Comparison of ENCODE assay signal across 24 cellular contexts in the genomic region with DNA sequence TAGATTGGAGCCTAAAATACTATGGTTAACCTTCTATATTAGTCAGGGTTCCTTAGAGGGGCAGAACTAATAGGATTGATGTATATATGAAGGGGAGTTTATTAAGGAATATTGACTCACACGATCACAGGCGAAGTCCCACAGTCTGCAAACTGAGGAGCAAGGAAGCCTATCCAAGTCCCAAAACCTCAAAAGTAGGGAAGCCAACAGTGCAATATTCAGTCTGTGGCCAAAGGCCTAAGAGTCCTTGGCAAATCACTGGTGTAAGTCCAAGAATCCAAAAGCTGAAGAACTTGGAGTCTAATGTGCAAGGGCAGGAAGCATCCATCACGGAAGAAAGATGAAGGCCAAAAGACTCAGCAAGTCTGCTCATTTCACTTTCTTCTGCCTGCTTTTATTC.
DNase-seq lines count a peak whose midpoint lies in the region; ATAC-seq and TF ChIP-seq lines count a peak whose summit lies in the region.
"Had no signal": no experiment of that assay in that cellular context is flagged by ENCODE, and none has a peak within 500 bp of the region (broad histone marks: within the 10 kb centered on the region; RNA-seq: fewer than 3 reads in every experiment).

No MANE protein-coding gene starts in this region.

- H3K4me1 ChIP-seq in heart right ventricle: no peaks in the 10 kb centered on the region
- peaks cover 46% of the 10 kb centered on the region for H3K4me1 ChIP-seq in PC-9 (replicated peaks; ENCODE audit: insufficient read depth)
- no peaks in the 10 kb centered on the region for H3K4me1 ChIP-seq in esophagus muscularis mucosa
- H3K4me1 ChIP-seq in trophoblast cell (ENCODE audit: control insufficient read depth in 1 of 2, insufficient read depth in 2 of 2, low read length in 2 of 2): peaks cover under 1 to 10% of the 10 kb centered on the region in 2 experiments

- peaks cover 27% of the 10 kb centered on the region for H3F3A ChIP-seq in PC-9 (ENCODE audit: insufficient read depth, low read depth)

- no peak overlapping the region for H4K12ac ChIP-seq in trophoblast cell (ENCODE audit: low read depth, low read length)

- H3K4me3 ChIP-seq in heart right ventricle (no peak overlapping the region), PC-9 (no peak overlapping the region), esophagus muscularis mucosa (no peak overlapping the region), trophoblast cell (ENCODE audit: low read depth, low read length) (no peak overlapping the region)
- H3K4me3 ChIP-seq: BLaER1, GM12878 had no signal

- H2BK120ac ChIP-seq in trophoblast cell (ENCODE audit: insufficient read depth, low read length, poor library complexity): no peak overlapping the region

- no peak overlapping the region for H3K4me2 ChIP-seq in PC-9
- H3K4me2 ChIP-seq in trophoblast cell (ENCODE audit: low read length): no peak overlapping the region
- H3K4me2 ChIP-seq: BLaER1 had no signal

- H3K79me2 ChIP-seq in PC-9 (ENCODE audit: low read depth) (no peaks in the 10 kb centered on the region), trophoblast cell (ENCODE audit: control insufficient read depth, insufficient read depth, low read length, poor library complexity) (no peaks in the 10 kb centered on the region)

- no peak overlapping the region for H2AFZ ChIP-seq in PC-9
- H2AFZ ChIP-seq in trophoblast cell (ENCODE audit: insufficient read depth, low read length, poor library complexity): no peak overlapping the region

- ATAC-seq in Right ventricle myocardium superior (ENCODE audit: poor library complexity) (peak; percentile 53), heart right ventricle (no peak)
- ATAC-seq: GM12878 had no signal

- no peak for TF ChIP-seq EP300 in esophagus muscularis mucosa (IDR thresholded peaks at IDR 0.05)

- TF ChIP-seq CTCF in heart right ventricle (IDR thresholded peaks at IDR 0.05): no peak
- no peak for TF ChIP-seq CTCF in PC-9 (conservative IDR thresholded peaks at IDR 0.05)
- no peak for TF ChIP-seq CTCF in esophagus muscularis mucosa (IDR thresholded peaks at IDR 0.05)

- DNase-seq in Right ventricle myocardium superior (no peak), heart right ventricle (no peak), PC-9 (no peak), esophagus muscularis mucosa (ENCODE audit: extremely low spot score) (peak; percentile 31), trophoblast cell (no peak), NAMALWA (ENCODE audit: low spot score) (no peak), substantia nigra (lab: John Stamatoyannopoulos, UW) (no peak)
- DNase-seq: 8988T; ACHN; BE2C; C1 segment of cervical spinal cord; CD4-positive, alpha-beta memory T cell; CD4-positive, CD25-positive, alpha-beta regulatory T cell; CD8-positive, alpha-beta memory T cell; COR-L47; DMS 273 treated with DMSO at 0.1 percent for 48 hours; DMS153; DMS53; DMS79; DND-41; EL; GDM1 had no signal

- no peak overlapping the region for H2BK5ac ChIP-seq in trophoblast cell (ENCODE audit: low read depth, low read length, poor library complexity)

- H3K23ac ChIP-seq in trophoblast cell (ENCODE audit: low read length): no peak overlapping the region

- no peaks in the 10 kb centered on the region for H4K20me1 ChIP-seq in PC-9 (ENCODE audit: insufficient read depth)
- H4K20me1 ChIP-seq: BLaER1 had no signal

- H3K14ac ChIP-seq in trophoblast cell (ENCODE audit: low read length): no peak overlapping the region

- H4K8ac ChIP-seq in trophoblast cell (ENCODE audit: low read depth, low read length): no peak overlapping the region

- BruUV-seq in PC-9 (replicated peaks; lab: Mats Ljungman, UMichigan): no TSS peak

- peak overlapping the region; percentile 43 for H2BK12ac ChIP-seq in trophoblast cell (ENCODE audit: low read length)

- no peak for TF ChIP-seq POLR2A in esophagus muscularis mucosa (IDR thresholded peaks at IDR 0.05; ENCODE audit: low read depth)

- H3K9ac ChIP-seq in trophoblast cell (ENCODE audit: low read length): no peak overlapping the region
- H3K9ac ChIP-seq: BLaER1 had no signal

- intact Hi-C loops in Right ventricle myocardium superior (cut with DNase I) (no loop called here), heart right ventricle (cut with DNase I) (no loop called here), PC-9 (cut with micrococcal nuclease; ENCODE audit: unreplicated experiment) (no loop called here), esophagus muscularis mucosa (cut with DNase I) (no loop called here)

- no peak overlapping the region for H3K27ac ChIP-seq in heart right ventricle
- H3K27ac ChIP-seq in PC-9: peak overlapping the region; percentile 65; the same call in 1 of the 2 replicates
- no peak overlapping the region for H3K27ac ChIP-seq in esophagus muscularis mucosa (replicated peaks in 1 of 4)
- no peak overlapping the region for H3K27ac ChIP-seq in trophoblast cell (ENCODE audit: low read depth, low read length)
- no peak overlapping the region for H3K27ac ChIP-seq in substantia nigra (ENCODE audit: low read depth, low read length, poor library complexity, severe bottlenecking)
- H3K27ac ChIP-seq: BLaER1 had no signal

- CTCF ChIA-PET in PC-9 (lab: Charles Lee): no interaction called here

- no peaks in the 10 kb centered on the region for H3K36me3 ChIP-seq in heart right ventricle
- H3K36me3 ChIP-seq in PC-9 (ENCODE audit: low read depth): no peaks in the 10 kb centered on the region
- H3K36me3 ChIP-seq in esophagus muscularis mucosa: no peaks in the 10 kb centered on the region
- no peaks in the 10 kb centered on the region for H3K36me3 ChIP-seq in trophoblast cell (ENCODE audit: control insufficient read depth in 1 of 2, insufficient read depth in 2 of 2, low read length in 2 of 2)
- H3K36me3 ChIP-seq: BE2C, BLaER1 had no signal

- no peak overlapping the region for H4K91ac ChIP-seq in trophoblast cell (ENCODE audit: low read depth, low read length)

- H3K4ac ChIP-seq in trophoblast cell (ENCODE audit: low read depth, low read length): no peak overlapping the region

- no peaks in the 10 kb centered on the region for H3K9me2 ChIP-seq in PC-9 (ENCODE audit: insufficient read depth)

- peaks cover 21% of the 10 kb centered on the region for H3K79me1 ChIP-seq in trophoblast cell (ENCODE audit: low read length)

- H2AK5ac ChIP-seq in trophoblast cell (ENCODE audit: low read length): no peak overlapping the region

- H3K9me3 ChIP-seq in heart right ventricle (no peaks in the 10 kb centered on the region), PC-9 (ENCODE audit: insufficient read depth, low read depth) (no peaks in the 10 kb centered on the region), esophagus muscularis mucosa (no peaks in the 10 kb centered on the region), trophoblast cell (ENCODE audit: insufficient read depth, low read depth, low read length) (no peaks in the 10 kb centered on the region)
- H3K9me3 ChIP-seq: BE2C, BLaER1 had no signal

- POLR2A ChIA-PET in PC-9 (lab: Charles Lee; ENCODE audit: unreplicated experiment): no interaction called here

- WGBS in heart right ventricle, 2 donors: 79 to 92% methylated on average over 3 of the region's 3 CpGs
- WGBS in esophagus muscularis mucosa: 94% methylated on average over 3 of the region's 3 CpGs
- WGBS in trophoblast cell (ENCODE audit: extremely low coverage, insufficient coverage, insufficient read length): no CpG with 5 or more reads among the region's 3 CpGs

- no peaks in the 10 kb centered on the region for H3K27me3 ChIP-seq in heart right ventricle
- H3K27me3 ChIP-seq in PC-9 (ENCODE audit: insufficient read depth, low read depth): no peaks in the 10 kb centered on the region
- H3K27me3 ChIP-seq in esophagus muscularis mucosa: no peaks in the 10 kb centered on the region
- no peaks in the 10 kb centered on the region for H3K27me3 ChIP-seq in trophoblast cell (ENCODE audit: insufficient read depth, low read length)
- H3K27me3 ChIP-seq: BE2C, BLaER1 had no signal

- no peak overlapping the region for H3K18ac ChIP-seq in trophoblast cell (ENCODE audit: low read length)
